ENCODE assay signal across 2 cellular contexts in the genomic region with DNA sequence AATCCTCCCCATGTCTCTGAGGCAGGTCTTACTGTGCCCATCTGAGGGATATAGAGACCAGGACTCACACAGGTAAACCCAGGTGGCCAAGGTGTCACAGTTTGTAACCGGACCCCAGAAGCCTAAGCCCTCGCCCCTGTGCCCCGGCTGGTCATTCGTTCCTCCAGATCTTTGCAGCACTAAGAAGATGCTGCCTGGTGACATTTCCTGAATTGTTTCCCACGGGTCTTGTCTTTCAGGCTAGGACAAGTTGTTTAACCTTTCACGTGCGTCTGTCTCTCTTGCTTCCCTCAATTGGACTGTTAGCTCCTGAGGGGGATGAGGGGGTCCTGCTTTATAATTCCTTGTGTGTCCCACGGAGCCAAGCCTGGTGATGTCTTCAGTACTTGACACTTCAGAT.
TF ChIP-seq lines count a peak whose summit lies in the region.

No MANE protein-coding gene starts in this region.

TF ChIP-seq in liver, 16 proteins besides CTCF, POLR2A, EP300 and RAD21:
- TF ChIP-seq, protein P1, sequence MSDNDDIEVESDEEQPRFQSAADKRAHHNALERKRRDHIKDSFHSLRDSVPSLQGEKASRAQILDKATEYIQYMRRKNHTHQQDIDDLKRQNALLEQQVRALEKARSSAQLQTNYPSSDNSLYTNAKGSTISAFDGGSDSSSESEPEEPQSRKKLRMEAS (IDR thresholded peaks at IDR 0.05) = no peak
- TF ChIP-seq HNF4G (IDR thresholded peaks at IDR 0.05) = no peak
- TF ChIP-seq FOXA1 (IDR thresholded peaks at IDR 0.05) = no peak
- TF ChIP-seq, protein P2, sequence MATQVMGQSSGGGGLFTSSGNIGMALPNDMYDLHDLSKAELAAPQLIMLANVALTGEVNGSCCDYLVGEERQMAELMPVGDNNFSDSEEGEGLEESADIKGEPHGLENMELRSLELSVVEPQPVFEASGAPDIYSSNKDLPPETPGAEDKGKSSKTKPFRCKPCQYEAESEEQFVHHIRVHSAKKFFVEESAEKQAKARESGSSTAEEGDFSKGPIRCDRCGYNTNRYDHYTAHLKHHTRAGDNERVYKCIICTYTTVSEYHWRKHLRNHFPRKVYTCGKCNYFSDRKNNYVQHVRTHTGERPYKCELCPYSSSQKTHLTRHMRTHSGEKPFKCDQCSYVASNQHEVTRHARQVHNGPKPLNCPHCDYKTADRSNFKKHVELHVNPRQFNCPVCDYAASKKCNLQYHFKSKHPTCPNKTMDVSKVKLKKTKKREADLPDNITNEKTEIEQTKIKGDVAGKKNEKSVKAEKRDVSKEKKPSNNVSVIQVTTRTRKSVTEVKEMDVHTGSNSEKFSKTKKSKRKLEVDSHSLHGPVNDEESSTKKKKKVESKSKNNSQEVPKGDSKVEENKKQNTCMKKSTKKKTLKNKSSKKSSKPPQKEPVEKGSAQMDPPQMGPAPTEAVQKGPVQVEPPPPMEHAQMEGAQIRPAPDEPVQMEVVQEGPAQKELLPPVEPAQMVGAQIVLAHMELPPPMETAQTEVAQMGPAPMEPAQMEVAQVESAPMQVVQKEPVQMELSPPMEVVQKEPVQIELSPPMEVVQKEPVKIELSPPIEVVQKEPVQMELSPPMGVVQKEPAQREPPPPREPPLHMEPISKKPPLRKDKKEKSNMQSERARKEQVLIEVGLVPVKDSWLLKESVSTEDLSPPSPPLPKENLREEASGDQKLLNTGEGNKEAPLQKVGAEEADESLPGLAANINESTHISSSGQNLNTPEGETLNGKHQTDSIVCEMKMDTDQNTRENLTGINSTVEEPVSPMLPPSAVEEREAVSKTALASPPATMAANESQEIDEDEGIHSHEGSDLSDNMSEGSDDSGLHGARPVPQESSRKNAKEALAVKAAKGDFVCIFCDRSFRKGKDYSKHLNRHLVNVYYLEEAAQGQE (IDR thresholded peaks at IDR 0.05) = no peak
- TF ChIP-seq NR2F2 (IDR thresholded peaks at IDR 0.05) = no peak
- TF ChIP-seq SP1 (IDR thresholded peaks at IDR 0.05) = no peak
- no peak for TF ChIP-seq GABPA (IDR thresholded peaks at IDR 0.05 in 1 of 2, conservative IDR thresholded peaks at IDR 0.05 in 1 of 2)
- no peak for TF ChIP-seq TAF1 (conservative IDR thresholded peaks at IDR 0.05)
- TF ChIP-seq, protein P3, sequence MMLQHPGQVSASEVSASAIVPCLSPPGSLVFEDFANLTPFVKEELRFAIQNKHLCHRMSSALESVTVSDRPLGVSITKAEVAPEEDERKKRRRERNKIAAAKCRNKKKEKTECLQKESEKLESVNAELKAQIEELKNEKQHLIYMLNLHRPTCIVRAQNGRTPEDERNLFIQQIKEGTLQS (IDR thresholded peaks at IDR 0.05) = no peak
- TF ChIP-seq, protein P4, sequence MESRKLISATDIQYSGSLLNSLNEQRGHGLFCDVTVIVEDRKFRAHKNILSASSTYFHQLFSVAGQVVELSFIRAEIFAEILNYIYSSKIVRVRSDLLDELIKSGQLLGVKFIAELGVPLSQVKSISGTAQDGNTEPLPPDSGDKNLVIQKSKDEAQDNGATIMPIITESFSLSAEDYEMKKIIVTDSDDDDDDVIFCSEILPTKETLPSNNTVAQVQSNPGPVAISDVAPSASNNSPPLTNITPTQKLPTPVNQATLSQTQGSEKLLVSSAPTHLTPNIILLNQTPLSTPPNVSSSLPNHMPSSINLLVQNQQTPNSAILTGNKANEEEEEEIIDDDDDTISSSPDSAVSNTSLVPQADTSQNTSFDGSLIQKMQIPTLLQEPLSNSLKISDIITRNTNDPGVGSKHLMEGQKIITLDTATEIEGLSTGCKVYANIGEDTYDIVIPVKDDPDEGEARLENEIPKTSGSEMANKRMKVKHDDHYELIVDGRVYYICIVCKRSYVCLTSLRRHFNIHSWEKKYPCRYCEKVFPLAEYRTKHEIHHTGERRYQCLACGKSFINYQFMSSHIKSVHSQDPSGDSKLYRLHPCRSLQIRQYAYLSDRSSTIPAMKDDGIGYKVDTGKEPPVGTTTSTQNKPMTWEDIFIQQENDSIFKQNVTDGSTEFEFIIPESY (IDR thresholded peaks at IDR 0.05) = no peak
- TF ChIP-seq RXRA (IDR thresholded peaks at IDR 0.05) = no peak
- TF ChIP-seq HNF4A (conservative IDR thresholded peaks at IDR 0.05) = no peak
- TF ChIP-seq YY1 (IDR thresholded peaks at IDR 0.05) = no peak
- no peak for TF ChIP-seq FOXA2 (IDR thresholded peaks at IDR 0.05)
- TF ChIP-seq JUND (IDR thresholded peaks at IDR 0.05) = no peak

TF ChIP-seq in HepG2, 621 proteins besides CTCF, POLR2A, EP300 and RAD21 (continued from another document):
- TF ChIP-seq, protein P5, sequence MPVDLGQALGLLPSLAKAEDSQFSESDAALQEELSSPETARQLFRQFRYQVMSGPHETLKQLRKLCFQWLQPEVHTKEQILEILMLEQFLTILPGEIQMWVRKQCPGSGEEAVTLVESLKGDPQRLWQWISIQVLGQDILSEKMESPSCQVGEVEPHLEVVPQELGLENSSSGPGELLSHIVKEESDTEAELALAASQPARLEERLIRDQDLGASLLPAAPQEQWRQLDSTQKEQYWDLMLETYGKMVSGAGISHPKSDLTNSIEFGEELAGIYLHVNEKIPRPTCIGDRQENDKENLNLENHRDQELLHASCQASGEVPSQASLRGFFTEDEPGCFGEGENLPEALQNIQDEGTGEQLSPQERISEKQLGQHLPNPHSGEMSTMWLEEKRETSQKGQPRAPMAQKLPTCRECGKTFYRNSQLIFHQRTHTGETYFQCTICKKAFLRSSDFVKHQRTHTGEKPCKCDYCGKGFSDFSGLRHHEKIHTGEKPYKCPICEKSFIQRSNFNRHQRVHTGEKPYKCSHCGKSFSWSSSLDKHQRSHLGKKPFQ (CRISPR knock-in tag; IDR thresholded peaks at IDR 0.05; ENCODE audit: insufficient replicate concordance) = no peak
- TF ChIP-seq, protein P6, sequence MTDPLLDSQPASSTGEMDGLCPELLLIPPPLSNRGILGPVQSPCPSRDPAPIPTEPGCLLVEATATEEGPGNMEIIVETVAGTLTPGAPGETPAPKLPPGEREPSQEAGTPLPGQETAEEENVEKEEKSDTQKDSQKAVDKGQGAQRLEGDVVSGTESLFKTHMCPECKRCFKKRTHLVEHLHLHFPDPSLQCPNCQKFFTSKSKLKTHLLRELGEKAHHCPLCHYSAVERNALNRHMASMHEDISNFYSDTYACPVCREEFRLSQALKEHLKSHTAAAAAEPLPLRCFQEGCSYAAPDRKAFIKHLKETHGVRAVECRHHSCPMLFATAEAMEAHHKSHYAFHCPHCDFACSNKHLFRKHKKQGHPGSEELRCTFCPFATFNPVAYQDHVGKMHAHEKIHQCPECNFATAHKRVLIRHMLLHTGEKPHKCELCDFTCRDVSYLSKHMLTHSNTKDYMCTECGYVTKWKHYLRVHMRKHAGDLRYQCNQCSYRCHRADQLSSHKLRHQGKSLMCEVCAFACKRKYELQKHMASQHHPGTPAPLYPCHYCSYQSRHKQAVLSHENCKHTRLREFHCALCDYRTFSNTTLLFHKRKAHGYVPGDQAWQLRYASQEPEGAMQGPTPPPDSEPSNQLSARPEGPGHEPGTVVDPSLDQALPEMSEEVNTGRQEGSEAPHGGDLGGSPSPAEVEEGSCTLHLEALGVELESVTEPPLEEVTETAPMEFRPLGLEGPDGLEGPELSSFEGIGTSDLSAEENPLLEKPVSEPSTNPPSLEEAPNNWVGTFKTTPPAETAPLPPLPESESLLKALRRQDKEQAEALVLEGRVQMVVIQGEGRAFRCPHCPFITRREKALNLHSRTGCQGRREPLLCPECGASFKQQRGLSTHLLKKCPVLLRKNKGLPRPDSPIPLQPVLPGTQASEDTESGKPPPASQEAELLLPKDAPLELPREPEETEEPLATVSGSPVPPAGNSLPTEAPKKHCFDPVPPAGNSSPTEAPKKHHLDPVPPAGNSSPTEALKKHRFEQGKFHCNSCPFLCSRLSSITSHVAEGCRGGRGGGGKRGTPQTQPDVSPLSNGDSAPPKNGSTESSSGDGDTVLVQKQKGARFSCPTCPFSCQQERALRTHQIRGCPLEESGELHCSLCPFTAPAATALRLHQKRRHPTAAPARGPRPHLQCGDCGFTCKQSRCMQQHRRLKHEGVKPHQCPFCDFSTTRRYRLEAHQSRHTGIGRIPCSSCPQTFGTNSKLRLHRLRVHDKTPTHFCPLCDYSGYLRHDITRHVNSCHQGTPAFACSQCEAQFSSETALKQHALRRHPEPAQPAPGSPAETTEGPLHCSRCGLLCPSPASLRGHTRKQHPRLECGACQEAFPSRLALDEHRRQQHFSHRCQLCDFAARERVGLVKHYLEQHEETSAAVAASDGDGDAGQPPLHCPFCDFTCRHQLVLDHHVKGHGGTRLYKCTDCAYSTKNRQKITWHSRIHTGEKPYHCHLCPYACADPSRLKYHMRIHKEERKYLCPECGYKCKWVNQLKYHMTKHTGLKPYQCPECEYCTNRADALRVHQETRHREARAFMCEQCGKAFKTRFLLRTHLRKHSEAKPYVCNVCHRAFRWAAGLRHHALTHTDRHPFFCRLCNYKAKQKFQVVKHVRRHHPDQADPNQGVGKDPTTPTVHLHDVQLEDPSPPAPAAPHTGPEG (CRISPR knock-in tag; IDR thresholded peaks at IDR 0.05) = no peak
- TF ChIP-seq ZNF317 (CRISPR knock-in tag; IDR thresholded peaks at IDR 0.05) = no peak
- TF ChIP-seq PTBP1 (IDR thresholded peaks at IDR 0.05; ENCODE audit: low read depth, low read length, poor library complexity, severe bottlenecking) = no peak
- no peak for TF ChIP-seq RCOR2 (CRISPR knock-in tag; IDR thresholded peaks at IDR 0.05)
- no peak for TF ChIP-seq GATAD1 (CRISPR knock-in tag; IDR thresholded peaks at IDR 0.05)
- TF ChIP-seq ELF3 (CRISPR knock-in tag; IDR thresholded peaks at IDR 0.05) = no peak
- TF ChIP-seq ZNF20 (CRISPR knock-in tag; IDR thresholded peaks at IDR 0.05) = no peak
- TF ChIP-seq KDM1A (CRISPR knock-in tag; IDR thresholded peaks at IDR 0.05) = no peak
- TF ChIP-seq ELF1 (CRISPR knock-in tag; IDR thresholded peaks at IDR 0.05) = no peak
- TF ChIP-seq, protein P7, sequence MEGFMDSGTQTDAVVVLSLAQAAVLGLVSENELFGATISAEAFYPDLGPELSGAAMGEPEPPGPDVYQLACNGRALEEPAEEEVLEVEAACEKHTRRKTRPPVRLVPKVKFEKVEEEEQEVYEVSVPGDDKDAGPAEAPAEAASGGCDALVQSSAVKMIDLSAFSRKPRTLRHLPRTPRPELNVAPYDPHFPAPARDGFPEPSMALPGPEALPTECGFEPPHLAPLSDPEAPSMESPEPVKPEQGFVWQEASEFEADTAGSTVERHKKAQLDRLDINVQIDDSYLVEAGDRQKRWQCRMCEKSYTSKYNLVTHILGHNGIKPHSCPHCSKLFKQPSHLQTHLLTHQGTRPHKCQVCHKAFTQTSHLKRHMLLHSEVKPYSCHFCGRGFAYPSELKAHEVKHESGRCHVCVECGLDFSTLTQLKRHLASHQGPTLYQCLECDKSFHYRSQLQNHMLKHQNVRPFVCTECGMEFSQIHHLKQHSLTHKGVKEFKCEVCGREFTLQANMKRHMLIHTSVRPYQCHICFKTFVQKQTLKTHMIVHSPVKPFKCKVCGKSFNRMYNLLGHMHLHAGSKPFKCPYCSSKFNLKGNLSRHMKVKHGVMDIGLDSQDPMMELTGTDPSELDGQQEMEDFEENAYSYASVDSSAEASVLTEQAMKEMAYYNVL (CRISPR knock-in tag; IDR thresholded peaks at IDR 0.05; ENCODE audit: borderline replicate concordance) = no peak
- TF ChIP-seq U2AF2 (IDR thresholded peaks at IDR 0.05; ENCODE audit: low read depth, low read length) = no peak
- no peak for TF ChIP-seq ZNF235 (CRISPR knock-in tag; IDR thresholded peaks at IDR 0.05; ENCODE audit: borderline replicate concordance)
- TF ChIP-seq HOXA7 (CRISPR knock-in tag; IDR thresholded peaks at IDR 0.05) = no peak
- no peak for TF ChIP-seq NR2F2 (IDR thresholded peaks at IDR 0.05; ENCODE audit: borderline replicate concordance, low read depth)
- TF ChIP-seq, protein P8, sequence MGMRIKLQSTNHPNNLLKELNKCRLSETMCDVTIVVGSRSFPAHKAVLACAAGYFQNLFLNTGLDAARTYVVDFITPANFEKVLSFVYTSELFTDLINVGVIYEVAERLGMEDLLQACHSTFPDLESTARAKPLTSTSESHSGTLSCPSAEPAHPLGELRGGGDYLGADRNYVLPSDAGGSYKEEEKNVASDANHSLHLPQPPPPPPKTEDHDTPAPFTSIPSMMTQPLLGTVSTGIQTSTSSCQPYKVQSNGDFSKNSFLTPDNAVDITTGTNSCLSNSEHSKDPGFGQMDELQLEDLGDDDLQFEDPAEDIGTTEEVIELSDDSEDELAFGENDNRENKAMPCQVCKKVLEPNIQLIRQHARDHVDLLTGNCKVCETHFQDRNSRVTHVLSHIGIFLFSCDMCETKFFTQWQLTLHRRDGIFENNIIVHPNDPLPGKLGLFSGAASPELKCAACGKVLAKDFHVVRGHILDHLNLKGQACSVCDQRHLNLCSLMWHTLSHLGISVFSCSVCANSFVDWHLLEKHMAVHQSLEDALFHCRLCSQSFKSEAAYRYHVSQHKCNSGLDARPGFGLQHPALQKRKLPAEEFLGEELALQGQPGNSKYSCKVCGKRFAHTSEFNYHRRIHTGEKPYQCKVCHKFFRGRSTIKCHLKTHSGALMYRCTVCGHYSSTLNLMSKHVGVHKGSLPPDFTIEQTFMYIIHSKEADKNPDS (CRISPR knock-in tag; IDR thresholded peaks at IDR 0.05) = no peak
- TF ChIP-seq MAFF (IDR thresholded peaks at IDR 0.05; ENCODE audit: low read depth, low read length) = no peak
- no peak for TF ChIP-seq ZNF12 (CRISPR knock-in tag; IDR thresholded peaks at IDR 0.05)
